ENCODE assay signal across 25 cellular contexts in genomic region chr3:10404876-10405275, GRCh38.
"Had no signal": no experiment of that assay in that cellular context is flagged by ENCODE, and none has a peak within 500 bp of the region (broad histone marks: within the 10 kb centered on the region; RNA-seq: fewer than 3 reads in every experiment).

No MANE protein-coding gene starts in this region.

- H3K9me3 ChIP-seq: colonic mucosa, esophagus squamous epithelium, gastrocnemius medialis, heart right ventricle, left lung, lower lobe of right lung, mucosa of descending colon had no signal

- H3K4me1 ChIP-seq: colonic mucosa, esophagus squamous epithelium, heart right ventricle, left lung, lower lobe of right lung had no signal

- DNase-seq: colonic mucosa; cortex of kidney; effector CD8-positive, alpha-beta T cell; effector memory CD8-positive, alpha-beta T cell; endodermal cell; erythroblast; esophagus squamous epithelium; foreskin fibroblast; foreskin melanocyte; gastrocnemius medialis; glutamatergic neuron; head of caudate nucleus; heart right ventricle; hippocampal formation; left cardiac atrium; left ventricle myocardium superior; lower lobe of right lung; mesenchymal stem cell; mucosa of descending colon; naive B cell had no signal

- H3K27ac ChIP-seq: colonic mucosa, epithelial cell of prostate, esophagus squamous epithelium, gastrocnemius medialis, heart right ventricle, left lung, lower lobe of right lung had no signal

- H3K36me3 ChIP-seq: colonic mucosa, esophagus squamous epithelium, gastrocnemius medialis, heart right ventricle, left lung, lower lobe of right lung had no signal

- H3K4me3 ChIP-seq: colonic mucosa, esophagus squamous epithelium, gastrocnemius medialis, heart right ventricle, left lung, lower lobe of right lung, mucosa of descending colon had no signal

- FAIRE-seq: endometrium, islet of Langerhans, keratinocyte had no signal

- ATAC-seq: effector memory CD8-positive, alpha-beta T cell; gastrocnemius medialis; left cardiac atrium; left lung; left ventricle myocardium superior; lower lobe of right lung; mucosa of descending colon had no signal

- H3K27me3 ChIP-seq: colonic mucosa, esophagus squamous epithelium, gastrocnemius medialis, heart right ventricle, left lung had no signal
